ENCODE assay signal across 25 cellular contexts in the genomic region with DNA sequence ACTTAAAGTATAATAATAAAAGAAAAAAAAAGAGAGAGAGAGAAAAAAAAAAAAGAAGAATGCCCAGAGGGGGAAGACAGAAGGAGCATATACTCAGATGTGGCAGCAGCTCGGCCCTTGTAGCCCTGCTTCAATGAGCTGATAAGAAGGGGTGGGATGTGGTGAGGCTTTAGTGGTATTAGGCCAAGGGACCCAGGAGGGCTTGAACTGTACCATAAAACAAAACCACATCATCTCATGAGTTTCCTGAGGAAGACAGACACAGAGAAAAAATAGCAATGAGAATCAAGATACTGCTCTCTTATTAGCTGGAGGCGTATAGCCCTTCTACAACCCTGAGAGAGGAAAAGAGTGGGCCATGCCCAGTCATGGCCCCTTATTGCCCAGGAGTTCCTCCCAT.
"Had no signal": no experiment of that assay in that cellular context is flagged by ENCODE, and none has a peak within 500 bp of the region (broad histone marks: within the 10 kb centered on the region; RNA-seq: fewer than 3 reads in every experiment).

No MANE protein-coding gene starts in this region.

- H3K36me3 ChIP-seq: lower lobe of right lung, sigmoid colon, transverse colon, uterus had no signal

- H3K27ac ChIP-seq: foreskin keratinocyte, lower lobe of right lung, sigmoid colon, transverse colon, uterus, VCaP had no signal

- H3K4me2 ChIP-seq: smooth muscle cell had no signal

- DNase-seq: activated CD4-positive, alpha-beta memory T cell treated with anti-CD3 and anti-CD28 coated beads, Interleukin-2, amount 10 ng/mL, durations not matched to agents 7 days and 5 days; activated CD4-positive, alpha-beta T cell treated with anti-CD3 and anti-CD28 coated beads, Interleukin-2, amount 10 ng/mL, durations not matched to agents 24 days and 14 days; activated CD8-positive, alpha-beta memory T cell treated with anti-CD3 and anti-CD28 coated beads, Interleukin-2, amount 50 U/mL, for 4 hours; activated naive CD4-positive, alpha-beta T cell; activated naive CD8-positive, alpha-beta T cell treated with anti-CD3 and anti-CD28 coated beads for 36 hours; activated T-cell treated with anti-CD3 and anti-CD28 coated beads, Interleukin-2, amount 50 U/mL, for 24 hours; amygdala; foreskin keratinocyte; lower lobe of right lung; mesendoderm; mucosa of descending colon; retina; sigmoid colon; stimulated activated CD4-positive, alpha-beta T cell treated with anti-CD3 and anti-CD28 coated beads, Interleukin-15, amount 100 ng/mL, for 24 hours; T1000; transverse colon; uterus had no signal

- H3K9me3 ChIP-seq: lower lobe of right lung, mucosa of descending colon, sigmoid colon, transverse colon, uterus had no signal

- FAIRE-seq: endometrium had no signal

- H3K4me3 ChIP-seq: lower lobe of right lung, mucosa of descending colon, sigmoid colon, smooth muscle cell, transverse colon, uterus had no signal

- H3K27me3 ChIP-seq: foreskin keratinocyte, sigmoid colon, transverse colon, uterus had no signal

- H3K36me3 Mint-ChIP-seq: activated naive CD8-positive, alpha-beta T cell treated with anti-CD3 and anti-CD28 coated beads for 36 hours; stimulated activated memory B cell treated with anti-CD40 and anti-IgM and Interleukin-4, amounts not matched to agents 10 μg/mL and 1 μg/mL and 100 μg/mL, for 72 hours had no signal

- H3K27me3 Mint-ChIP-seq: activated CD4-positive, alpha-beta memory T cell treated with anti-CD3 and anti-CD28 coated beads, Interleukin-2, amount 10 ng/mL, durations not matched to agents 7 days and 5 days; activated CD4-positive, alpha-beta T cell treated with anti-CD3 and anti-CD28 coated beads, Interleukin-2, amount 10 ng/mL, durations not matched to agents 24 days and 14 days; activated naive CD8-positive, alpha-beta T cell treated with anti-CD3 and anti-CD28 coated beads for 36 hours; activated T-cell treated with anti-CD3 and anti-CD28 coated beads, Interleukin-2, amount 50 U/mL, for 24 hours had no signal

- H3K4me3 Mint-ChIP-seq: activated CD4-positive, alpha-beta memory T cell treated with anti-CD3 and anti-CD28 coated beads, Interleukin-2, amount 10 ng/mL, durations not matched to agents 7 days and 5 days; activated CD4-positive, alpha-beta T cell treated with anti-CD3 and anti-CD28 coated beads, Interleukin-2, amount 10 ng/mL, durations not matched to agents 24 days and 14 days; activated naive CD8-positive, alpha-beta T cell treated with anti-CD3 and anti-CD28 coated beads for 36 hours; activated T-cell treated with anti-CD3 and anti-CD28 coated beads, Interleukin-2, amount 50 U/mL, for 24 hours; stimulated activated memory B cell treated with anti-CD40 and anti-IgM and Interleukin-4, amounts not matched to agents 10 μg/mL and 1 μg/mL and 100 μg/mL, for 72 hours; T-helper 1 cell treated with Interleukin-12 subunit alpha and Interleukin-12 subunit beta and Interleukin-4 antibody, amounts not matched to agents 30 μg/mL and 1 μg/mL, for 36 hours had no signal

- H3K27ac Mint-ChIP-seq: activated CD4-positive, alpha-beta memory T cell treated with anti-CD3 and anti-CD28 coated beads, Interleukin-2, amount 10 ng/mL, durations not matched to agents 7 days and 5 days; activated CD4-positive, alpha-beta T cell treated with anti-CD3 and anti-CD28 coated beads, Interleukin-2, amount 10 ng/mL, durations not matched to agents 24 days and 14 days; activated naive CD8-positive, alpha-beta T cell treated with anti-CD3 and anti-CD28 coated beads for 36 hours; activated T-cell treated with anti-CD3 and anti-CD28 coated beads, Interleukin-2, amount 50 U/mL, for 24 hours; activated T-helper 2 cell treated with anti-CD3 and anti-CD28 coated beads, Interferon-gamma antibody, Interleukin-2, Interleukin-4, amounts not matched to agents 10 μg/mL and 5 μg/mL and 100 μg/mL, durations not matched to agents 14 hours and 24 hours and 36 hours; stimulated activated memory B cell treated with anti-CD40 and anti-IgM and Interleukin-4, amounts not matched to agents 10 μg/mL and 1 μg/mL and 100 μg/mL, for 72 hours; T-helper 1 cell treated with Interleukin-12 subunit alpha and Interleukin-12 subunit beta and Interleukin-4 antibody, amounts not matched to agents 30 μg/mL and 1 μg/mL, for 36 hours had no signal

- H3K9me3 Mint-ChIP-seq: activated CD4-positive, alpha-beta memory T cell treated with anti-CD3 and anti-CD28 coated beads, Interleukin-2, amount 10 ng/mL, durations not matched to agents 7 days and 5 days; activated T-helper 2 cell treated with anti-CD3 and anti-CD28 coated beads, Interferon-gamma antibody, Interleukin-2, Interleukin-4, amounts not matched to agents 10 μg/mL and 5 μg/mL and 100 μg/mL, durations not matched to agents 14 hours and 24 hours and 36 hours; T-helper 1 cell treated with Interleukin-12 subunit alpha and Interleukin-12 subunit beta and Interleukin-4 antibody, amounts not matched to agents 30 μg/mL and 1 μg/mL, for 36 hours had no signal

- ATAC-seq: activated CD4-positive, CD25-positive, alpha-beta regulatory T cell treated with anti-CD3 and anti-CD28 coated beads, Interleukin-2, amount 50 U/mL, for 24 hours; foreskin keratinocyte; left lobe of liver; lower lobe of right lung; mucosa of descending colon; stimulated activated memory B cell treated with anti-CD40 and anti-IgM and Interleukin-4, amounts not matched to agents 10 μg/mL and 1 μg/mL and 100 μg/mL, for 72 hours had no signal

- H3K4me1 ChIP-seq: foreskin keratinocyte, lower lobe of right lung, transverse colon, uterus had no signal

- H3K4me1 Mint-ChIP-seq: activated CD4-positive, alpha-beta T cell treated with anti-CD3 and anti-CD28 coated beads, Interleukin-2, amount 10 ng/mL, durations not matched to agents 24 days and 14 days had no signal
